In the genomic region with DNA sequence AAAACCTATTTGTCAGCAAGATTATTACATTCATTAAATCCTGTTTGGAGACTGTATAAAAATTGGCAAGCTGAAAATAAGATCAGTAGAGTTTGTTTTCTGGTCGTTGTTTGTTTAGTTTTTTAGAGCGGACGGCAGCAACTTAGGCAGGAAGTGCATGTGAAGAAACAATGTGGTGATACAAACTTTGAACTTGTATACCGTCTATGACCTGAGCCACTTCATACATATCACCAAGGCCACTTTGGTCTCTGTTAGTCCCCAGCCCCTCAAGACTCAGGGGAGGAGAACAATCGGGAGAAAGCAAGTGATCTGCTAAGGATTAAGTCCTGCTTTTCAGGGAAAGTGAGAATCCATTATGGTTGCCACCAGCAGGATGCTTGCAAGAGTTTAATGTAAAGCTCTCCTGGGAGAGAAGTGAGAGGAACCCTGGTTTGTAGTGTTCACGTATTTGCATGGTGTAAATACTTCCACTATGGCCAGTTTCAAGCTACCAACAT, we compare ENCODE assay signal across 29 cellular contexts. TPM values are rescaled to one million over a fixed set of nuclear protein-coding genes. Genes with fewer than 3 reads are reported as not detected.
DNase-seq lines count a peak whose midpoint lies in the region; ATAC-seq and TF ChIP-seq lines count a peak whose summit lies in the region.
"Had no signal": no experiment of that assay in that cellular context is flagged by ENCODE, and none has a peak within 500 bp of the region (broad histone marks: within the 10 kb centered on the region; RNA-seq: fewer than 3 reads in every experiment).

No MANE protein-coding gene starts in this region.

- H3K4me3 ChIP-seq in upper lobe of left lung, result no peak overlapping the region
- no peak overlapping the region for H3K4me3 ChIP-seq in PC-9
- H3K4me3 ChIP-seq: GM23248, MG63, psoas muscle, sigmoid colon, uterus had no signal

- H3K27me3 Mint-ChIP-seq in activated naive CD4-positive, alpha-beta T cell treated with anti-CD3 and anti-CD28 coated beads for 36 hours (ENCODE audit: low read depth), result no peaks in the 10 kb centered on the region
- no peaks in the 10 kb centered on the region for H3K27me3 Mint-ChIP-seq in T-cell
- no peaks in the 10 kb centered on the region for H3K27me3 Mint-ChIP-seq in activated naive CD8-positive, alpha-beta T cell treated with anti-CD3 and anti-CD28 coated beads, Interleukin-2, amount 50 U/mL, for 24 hours
- H3K27me3 Mint-ChIP-seq in natural killer cell (ENCODE audit: low read depth in 2 of 2), result no peaks in the 10 kb centered on the region
- H3K27me3 Mint-ChIP-seq in endothelial cell (ENCODE audit: unreplicated experiment), result peaks cover 2% of the 10 kb centered on the region
- H3K27me3 Mint-ChIP-seq: stimulated activated naive B cell treated with anti-CD40 and anti-IgM and Interleukin-4, amounts not matched to agents 10 μg/mL and 1 μg/mL and 100 μg/mL, for 72 hours had no signal

- H3K9me3 Mint-ChIP-seq in activated naive CD4-positive, alpha-beta T cell treated with anti-CD3 and anti-CD28 coated beads for 36 hours, result no peaks in the 10 kb centered on the region
- H3K9me3 Mint-ChIP-seq in activated naive CD4-positive, alpha-beta T cell treated with anti-CD3 and anti-CD28 coated beads, Interleukin-2, amount 50 U/mL, for 72 hours, result peaks cover 7 to 9% of the 10 kb centered on the region in 2 donors
- H3K9me3 Mint-ChIP-seq in T-cell (peaks cover 0 to 7% (median 0%) of the 10 kb centered on the region in 3 donors), natural killer cell (no peaks in the 10 kb centered on the region), endothelial cell (ENCODE audit: unreplicated experiment) (no peaks in the 10 kb centered on the region)
- H3K9me3 Mint-ChIP-seq in activated naive CD8-positive, alpha-beta T cell treated with anti-CD3 and anti-CD28 coated beads, Interleukin-2, amount 50 U/mL, for 24 hours, result peaks cover 7% of the 10 kb centered on the region
- H3K9me3 Mint-ChIP-seq: stimulated activated naive B cell treated with anti-CD40 and anti-IgM and Interleukin-4, amounts not matched to agents 10 μg/mL and 1 μg/mL and 100 μg/mL, for 72 hours had no signal

- DNase-seq in activated naive CD4-positive, alpha-beta T cell treated with anti-CD3 and anti-CD28 coated beads for 36 hours, result no peak
- no peak for DNase-seq in activated naive CD4-positive, alpha-beta T cell treated with anti-CD3 and anti-CD28 coated beads, Interleukin-2, amount 50 U/mL, for 72 hours (ENCODE audit: low spot score in 2 of 2)
- DNase-seq in T-cell (no peak), natural killer cell (no peak), upper lobe of left lung (no peak), PC-9 (no peak), endothelial cell (ENCODE audit: low spot score) (no peak)
- DNase-seq in activated naive CD8-positive, alpha-beta T cell treated with anti-CD3 and anti-CD28 coated beads, Interleukin-2, amount 50 U/mL, for 24 hours, result no peak
- DNase-seq: activated naive CD4-positive, alpha-beta T cell treated with anti-CD3 and anti-CD28 coated beads, Interleukin-2, amount 50 U/mL, for 16 hours; C1 segment of cervical spinal cord; central memory CD4-positive, alpha-beta T cell; GM23248; hypothalamus; KG1; mesenchymal stem cell; MG63; NCI-H1105 treated with DMSO at 0.1 percent for 48 hours; NCI-H2029; NCI-H526; occipital lobe; psoas muscle; SIG-M5; sigmoid colon; stimulated activated CD4-positive, alpha-beta T cell treated with anti-CD3 and anti-CD28 coated beads, Interleukin-4, amount 100 ng/mL, for 4 hours; stimulated activated naive B cell treated with anti-CD40 and anti-IgM and Interleukin-4, amounts not matched to agents 10 μg/mL and 1 μg/mL and 100 μg/mL, for 72 hours; SW 1271; uterus had no signal

- H3K27me3 ChIP-seq in upper lobe of left lung, result no peaks in the 10 kb centered on the region
- H3K27me3 ChIP-seq in PC-9 (ENCODE audit: insufficient read depth, low read depth), result no peaks in the 10 kb centered on the region
- H3K27me3 ChIP-seq: MG63, sigmoid colon, uterus had no signal

- no peaks in the 10 kb centered on the region for H3F3A ChIP-seq in PC-9 (ENCODE audit: insufficient read depth, low read depth)

- no peak for ATAC-seq in activated naive CD4-positive, alpha-beta T cell treated with anti-CD3 and anti-CD28 coated beads, Interleukin-2, amount 50 U/mL, for 72 hours
- ATAC-seq in T-cell (replicated peaks in 1 of 4) (peak in 2 of 4 experiments; percentile 34 to 52), natural killer cell (peak; percentile 50 to 62 (median 59)), upper lobe of left lung (ENCODE audit: low FRiP score in 2 of 2) (no peak)
- ATAC-seq in activated naive CD8-positive, alpha-beta T cell treated with anti-CD3 and anti-CD28 coated beads, Interleukin-2, amount 50 U/mL, for 24 hours, result no peak
- ATAC-seq: left lobe of liver; Panc1; psoas muscle; stimulated activated naive B cell treated with anti-CD40 and anti-IgM and Interleukin-4, amounts not matched to agents 10 μg/mL and 1 μg/mL and 100 μg/mL, for 72 hours had no signal

- no peak overlapping the region for H3K27ac ChIP-seq in upper lobe of left lung
- H3K27ac ChIP-seq in PC-9, result no peak overlapping the region
- H3K27ac ChIP-seq: GM23248, psoas muscle, sigmoid colon, uterus had no signal

- no peak overlapping the region for H3K4me2 ChIP-seq in PC-9

- H3K27ac Mint-ChIP-seq in activated naive CD4-positive, alpha-beta T cell treated with anti-CD3 and anti-CD28 coated beads for 36 hours, result peak overlapping the region; percentile 67
- peak overlapping the region in 1 of 2 donors; percentile 73 for H3K27ac Mint-ChIP-seq in activated naive CD4-positive, alpha-beta T cell treated with anti-CD3 and anti-CD28 coated beads, Interleukin-2, amount 50 U/mL, for 72 hours
- H3K27ac Mint-ChIP-seq in T-cell (peak overlapping the region; percentile 91 to 97), natural killer cell (peak overlapping the region; percentile 17 to 82), endothelial cell (ENCODE audit: unreplicated experiment) (no peak overlapping the region)
- H3K27ac Mint-ChIP-seq in activated naive CD8-positive, alpha-beta T cell treated with anti-CD3 and anti-CD28 coated beads, Interleukin-2, amount 50 U/mL, for 24 hours, result peak overlapping the region; percentile 57
- H3K27ac Mint-ChIP-seq: stimulated activated naive B cell treated with anti-CD40 and anti-IgM and Interleukin-4, amounts not matched to agents 10 μg/mL and 1 μg/mL and 100 μg/mL, for 72 hours had no signal

- H2AFZ ChIP-seq in PC-9, result no peak overlapping the region
- H2AFZ ChIP-seq: GM23248 had no signal

- TF ChIP-seq CTCF in natural killer cell (IDR thresholded peaks at IDR 0.05) (no peak), upper lobe of left lung (IDR thresholded peaks at IDR 0.05) (no peak), PC-9 (conservative IDR thresholded peaks at IDR 0.05) (no peak), endothelial cell (IDR thresholded peaks at IDR 0.05; ENCODE audit: unreplicated experiment) (no peak)

- H3K79me2 ChIP-seq in PC-9 (ENCODE audit: low read depth), result no peaks in the 10 kb centered on the region

- no peak for TF ChIP-seq POLR2A in upper lobe of left lung (IDR thresholded peaks at IDR 0.05)

- intact Hi-C loops in activated naive CD4-positive, alpha-beta T cell treated with anti-CD3 and anti-CD28 coated beads for 36 hours (cut with micrococcal nuclease), result loop anchor here (10.0 kb wide), 1 partner anchor 279 kb away; the partner anchor contains the start of gene SPRED1
- intact Hi-C loops in natural killer cell (cut with micrococcal nuclease), result loop anchor here (5.0 kb wide), 2 partner anchors 36 to 39 kb away; no protein-coding TSS in a partner anchor
- intact Hi-C loops in PC-9 (cut with micrococcal nuclease; ENCODE audit: unreplicated experiment), result no loop called here

- no peak overlapping the region for H3K4me3 Mint-ChIP-seq in activated naive CD4-positive, alpha-beta T cell treated with anti-CD3 and anti-CD28 coated beads for 36 hours
- peak overlapping the region; percentile 10 to 40 (median 21) for H3K4me3 Mint-ChIP-seq in T-cell
- H3K4me3 Mint-ChIP-seq in activated naive CD8-positive, alpha-beta T cell treated with anti-CD3 and anti-CD28 coated beads, Interleukin-2, amount 50 U/mL, for 24 hours, result no peak overlapping the region
- H3K4me3 Mint-ChIP-seq in natural killer cell, result no peak overlapping the region
- no peak overlapping the region for H3K4me3 Mint-ChIP-seq in endothelial cell (ENCODE audit: unreplicated experiment)
- H3K4me3 Mint-ChIP-seq: stimulated activated naive B cell treated with anti-CD40 and anti-IgM and Interleukin-4, amounts not matched to agents 10 μg/mL and 1 μg/mL and 100 μg/mL, for 72 hours had no signal

- H3K9me3 ChIP-seq in upper lobe of left lung, result no peaks in the 10 kb centered on the region
- no peaks in the 10 kb centered on the region for H3K9me3 ChIP-seq in PC-9 (ENCODE audit: insufficient read depth, low read depth)
- H3K9me3 ChIP-seq: MG63, psoas muscle, sigmoid colon, uterus had no signal

- H3K4me1 ChIP-seq in upper lobe of left lung, result no peaks in the 10 kb centered on the region
- no peaks in the 10 kb centered on the region for H3K4me1 ChIP-seq in PC-9 (replicated peaks; ENCODE audit: insufficient read depth)
- H3K4me1 ChIP-seq: psoas muscle, uterus had no signal

- H3K4me1 Mint-ChIP-seq in activated naive CD4-positive, alpha-beta T cell treated with anti-CD3 and anti-CD28 coated beads for 36 hours (ENCODE audit: low read depth), result peaks cover 98% of the 10 kb centered on the region
- H3K4me1 Mint-ChIP-seq in T-cell (peaks cover 96 to 100% (median 99%) of the 10 kb centered on the region in 3 donors), natural killer cell (peaks cover 97 to 98% of the 10 kb centered on the region in 2 donors), endothelial cell (ENCODE audit: unreplicated experiment) (peaks cover 16% of the 10 kb centered on the region)
- H3K4me1 Mint-ChIP-seq in activated naive CD8-positive, alpha-beta T cell treated with anti-CD3 and anti-CD28 coated beads, Interleukin-2, amount 50 U/mL, for 24 hours, result peaks cover 99% of the 10 kb centered on the region

- H3K9me2 ChIP-seq in PC-9 (ENCODE audit: insufficient read depth), result no peaks in the 10 kb centered on the region

- H3K36me3 Mint-ChIP-seq in activated naive CD4-positive, alpha-beta T cell treated with anti-CD3 and anti-CD28 coated beads for 36 hours (ENCODE audit: low read depth), result peaks cover 52% of the 10 kb centered on the region
- peaks cover 41 to 84% of the 10 kb centered on the region in 2 donors for H3K36me3 Mint-ChIP-seq in activated naive CD4-positive, alpha-beta T cell treated with anti-CD3 and anti-CD28 coated beads, Interleukin-2, amount 50 U/mL, for 72 hours
- peaks cover 71% of the 10 kb centered on the region for H3K36me3 Mint-ChIP-seq in T-cell
- H3K36me3 Mint-ChIP-seq in activated naive CD8-positive, alpha-beta T cell treated with anti-CD3 and anti-CD28 coated beads, Interleukin-2, amount 50 U/mL, for 24 hours (ENCODE audit: low read depth), result peaks cover 78% of the 10 kb centered on the region
- H3K36me3 Mint-ChIP-seq in natural killer cell, result no peaks in the 10 kb centered on the region
- H3K36me3 Mint-ChIP-seq in endothelial cell (ENCODE audit: low read depth, unreplicated experiment), result no peaks in the 10 kb centered on the region

- CTCF ChIA-PET in activated naive CD4-positive, alpha-beta T cell treated with anti-CD3 and anti-CD28 coated beads for 36 hours (lab: Charles Lee), result interaction anchor here (0.6 to 2.3 kb wide), 5 partner anchors 10 to 166 kb away, joined by 3 to 5 read pairs (median 4); no protein-coding TSS in a partner anchor
- CTCF ChIA-PET in T-cell (lab: Charles Lee), result interaction anchor here (1.0 to 4.2 kb wide), 7 partner anchors 12 to 166 kb away, joined by 3 to 19 read pairs (median 4); no protein-coding TSS in a partner anchor
- CTCF ChIA-PET in PC-9 (lab: Charles Lee), result no interaction called here

- no peaks in the 10 kb centered on the region for H4K20me1 ChIP-seq in PC-9 (ENCODE audit: insufficient read depth)

- POLR2A ChIA-PET in T-cell (lab: Charles Lee), result interaction anchor here in 1 of 2 donors (1.1 kb wide), 1 partner anchor 31 kb away, joined by 4 read pairs; the partner anchor contains the start of gene RASGRP1
- POLR2A ChIA-PET in PC-9 (lab: Charles Lee; ENCODE audit: unreplicated experiment), result no interaction called here

- H3K36me3 ChIP-seq in upper lobe of left lung (no peaks in the 10 kb centered on the region), PC-9 (ENCODE audit: low read depth) (no peaks in the 10 kb centered on the region)
- H3K36me3 ChIP-seq: MG63, sigmoid colon, uterus had no signal

- BruUV-seq in PC-9 (replicated peaks; lab: Mats Ljungman, UMichigan), result no TSS peak

- no peak for TF ChIP-seq EP300 in upper lobe of left lung (IDR thresholded peaks at IDR 0.05)

- WGBS in upper lobe of left lung, 2 donors, result 58 to 78% methylated on average over 6 of the region's 6 CpGs

RNA-seq across cellular contexts. Expression of gene RASGRP1, which starts 31.1 kb away (rescaled TPM):
- 10 to 100 TPM; 44.2 to 44.9 TPM for total RNA-seq in activated naive CD4-positive, alpha-beta T cell treated with anti-CD3 and anti-CD28 coated beads for 36 hours
- total RNA-seq in activated naive CD4-positive, alpha-beta T cell treated with anti-CD3 and anti-CD28 coated beads, Interleukin-2, amount 50 U/mL, for 72 hours, result 100 to 1,000 TPM in 1 of 2 donors, 10 to 100 TPM in 1; 61.2 to 102 TPM
- total RNA-seq in T-cell (100 to 1,000 TPM; 118 to 148 (median 131) TPM), natural killer cell (100 to 1,000 TPM in 1 of 3 donors, 10 to 100 TPM in 2; 65.9 to 122 (median 96.5) TPM), upper lobe of left lung (1 to 10 TPM; 2.9 to 6.8 (median 4.6) TPM), PC-9 (2021) (0.39 and 1.5 TPM in 2 replicates), endothelial cell (ENCODE audit: unreplicated experiment) (0.49 TPM)

Comparison
In these comparisons a context has a peak if more than half of its experiments do, and no peak if none do; other contexts are left out.
1. H3K4me3 Mint-ChIP-seq: peak in T-cell (3 of 3); none in activated naive CD4-positive, alpha-beta T cell treated with anti-CD3 and anti-CD28 coated beads for 36 hours (single experiment), activated naive CD8-positive, alpha-beta T cell treated with anti-CD3 and anti-CD28 coated beads, Interleukin-2, amount 50 U/mL, for 24 hours (single experiment), natural killer cell (single experiment) and endothelial cell (single experiment).
2. ATAC-seq: peak in natural killer cell (3 of 3); none in activated naive CD4-positive, alpha-beta T cell treated with anti-CD3 and anti-CD28 coated beads, Interleukin-2, amount 50 U/mL, for 72 hours (0 of 2), activated naive CD8-positive, alpha-beta T cell treated with anti-CD3 and anti-CD28 coated beads, Interleukin-2, amount 50 U/mL, for 24 hours (single experiment) and upper lobe of left lung (0 of 2).
3. RNA of gene RASGRP1, which starts 31.1 kb away (total RNA-seq): 118 to 148 TPM in T-cell, 61.2 to 102 TPM in activated naive CD4-positive, alpha-beta T cell treated with anti-CD3 and anti-CD28 coated beads, Interleukin-2, amount 50 U/mL, for 72 hours, 65.9 to 122 TPM in natural killer cell and 44.2 to 44.9 TPM in activated naive CD4-positive, alpha-beta T cell treated with anti-CD3 and anti-CD28 coated beads for 36 hours; 2.9 to 6.8 TPM in upper lobe of left lung, 0.49 TPM in endothelial cell (single experiment) and 0.39 to 1.5 TPM in PC-9; every median in the first group is over 4 times any median in the second.